ENCODE assay signal across 8 cellular contexts in the genomic region with DNA sequence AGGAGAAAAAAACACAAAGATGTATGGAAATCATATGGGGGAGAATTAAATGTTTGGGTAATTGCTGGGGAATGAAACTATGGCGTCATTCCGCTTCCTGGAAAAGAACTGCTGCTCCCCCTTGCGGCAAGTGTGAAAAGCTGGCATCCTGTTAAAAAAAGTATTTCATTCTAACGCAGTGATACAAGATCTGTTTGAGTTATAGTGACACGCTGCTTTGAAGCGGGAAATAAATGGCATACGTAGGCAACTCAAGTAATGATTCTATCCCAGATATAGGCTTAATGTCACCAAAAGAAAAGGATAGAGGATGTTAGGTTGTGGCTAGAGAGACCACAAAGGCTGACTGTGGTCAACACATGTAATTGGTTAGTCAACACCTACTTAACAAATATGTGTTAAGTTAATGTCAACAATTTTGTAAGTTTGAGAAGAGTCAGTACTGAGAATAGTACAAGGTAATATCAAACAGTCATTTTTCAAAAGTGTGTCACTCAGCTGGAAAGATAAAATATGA.
DNase-seq lines count a peak whose midpoint lies in the region; ATAC-seq and TF ChIP-seq lines count a peak whose summit lies in the region.

No MANE protein-coding gene starts in this region.

- peak in 5 of 7 experiments; percentile 17 to 59 (median 31) for DNase-seq in CD8-positive, alpha-beta T cell
- peak; percentile 52 for DNase-seq in MM.1S
- DNase-seq in T-helper 22 cell (ENCODE audit: low read depth), result peak; percentile 8
- peak in 1 of 2 donors; percentile 9 for DNase-seq in central memory CD8-positive, alpha-beta T cell (ENCODE audit: low spot score in 2 of 2)
- DNase-seq in left kidney (ENCODE audit: low read depth, low spot score), result peak; percentile 88
- peak; percentile 10 to 16 for DNase-seq in stimulated activated CD4-positive, alpha-beta T cell treated with anti-CD3 and anti-CD28 coated beads, Interleukin-4, amount 100 ng/mL, for 4 hours
- DNase-seq in middle frontal gyrus (ENCODE audit: extremely low spot score, low spot score), result no peak

- POLR2A ChIA-PET in CD8-positive, alpha-beta T cell (lab: Charles Lee), result interaction anchor here (1.1 to 1.2 kb wide), 2 partner anchors 9 to 17 kb away, joined by 3 to 5 read pairs; no protein-coding TSS in a partner anchor

- no peaks in the 10 kb centered on the region for H4K20me1 ChIP-seq in MM.1S (ENCODE audit: insufficient read depth, low read length)

- no peaks in the 10 kb centered on the region for H3K9me3 ChIP-seq in CD8-positive, alpha-beta T cell (ENCODE audit: low read length)
- no peaks in the 10 kb centered on the region for H3K9me3 ChIP-seq in MM.1S (replicated peaks; ENCODE audit: insufficient read depth, low read length)

- no peak overlapping the region for H3K9ac ChIP-seq in MM.1S (ENCODE audit: low read length)

- H3K36me3 ChIP-seq in CD8-positive, alpha-beta T cell (ENCODE audit: insufficient read depth, low read length), result no peaks in the 10 kb centered on the region
- H3K36me3 ChIP-seq in MM.1S (replicated peaks; ENCODE audit: insufficient read depth, low read length), result no peaks in the 10 kb centered on the region

- H3K79me2 ChIP-seq in MM.1S (ENCODE audit: low read length), result no peaks in the 10 kb centered on the region

- no peak overlapping the region for H3K4me3 ChIP-seq in CD8-positive, alpha-beta T cell (ENCODE audit: low read depth, low read length)
- H3K4me3 ChIP-seq in MM.1S (ENCODE audit: low read length), result no peak overlapping the region

- peaks cover 3% of the 10 kb centered on the region for H3K4me1 ChIP-seq in CD8-positive, alpha-beta T cell (ENCODE audit: insufficient read depth, low read length)
- no peaks in the 10 kb centered on the region for H3K4me1 ChIP-seq in MM.1S (ENCODE audit: low read length)

- ATAC-seq in CD8-positive, alpha-beta T cell, result peak; percentile 46
- ATAC-seq in GM21423 (IDR thresholded peaks at IDR 0.05; ENCODE audit: unreplicated experiment), result peak; percentile 63
- ATAC-seq in central memory CD8-positive, alpha-beta T cell (replicated peaks; ENCODE audit: extremely low read depth, poor library complexity, severe bottlenecking), result peak; percentile 43

- H3K27me3 ChIP-seq in CD8-positive, alpha-beta T cell (ENCODE audit: insufficient read depth, low read length), result no peaks in the 10 kb centered on the region
- H3K27me3 ChIP-seq in MM.1S (replicated peaks; ENCODE audit: insufficient read depth, low read length), result no peaks in the 10 kb centered on the region

- H3K4me1 Mint-ChIP-seq in CD8-positive, alpha-beta T cell (ENCODE audit: low read depth), result peaks cover 6% of the 10 kb centered on the region
- peaks cover 11% of the 10 kb centered on the region for H3K4me1 Mint-ChIP-seq in central memory CD8-positive, alpha-beta T cell

- no peaks in the 10 kb centered on the region for H3K9me3 Mint-ChIP-seq in CD8-positive, alpha-beta T cell
- H3K9me3 Mint-ChIP-seq in central memory CD8-positive, alpha-beta T cell, result no peaks in the 10 kb centered on the region

- H3F3A ChIP-seq in MM.1S (ENCODE audit: insufficient read depth, low read length), result no peaks in the 10 kb centered on the region

- no peak overlapping the region for H3K4me3 Mint-ChIP-seq in CD8-positive, alpha-beta T cell
- peak overlapping the region; percentile 4 for H3K4me3 Mint-ChIP-seq in central memory CD8-positive, alpha-beta T cell

- H3K27me3 Mint-ChIP-seq in CD8-positive, alpha-beta T cell (ENCODE audit: low read depth), result peaks cover 19% of the 10 kb centered on the region
- peaks cover 38% of the 10 kb centered on the region for H3K27me3 Mint-ChIP-seq in central memory CD8-positive, alpha-beta T cell

- no peaks in the 10 kb centered on the region for H3K9me2 ChIP-seq in MM.1S (replicated peaks; ENCODE audit: insufficient read depth, low read length)

- no peak overlapping the region for H2AFZ ChIP-seq in MM.1S (ENCODE audit: low read length)

- CTCF ChIA-PET in CD8-positive, alpha-beta T cell (lab: Charles Lee), result interaction anchor here (0.7 to 3.4 kb wide), 11 partner anchors 9 to 984 kb away, joined by 3 to 38 read pairs (median 4); no protein-coding TSS in a partner anchor

- intact Hi-C loops in CD8-positive, alpha-beta T cell (cut with DNase I, micrococcal nuclease), result loop anchor here in 1 of 2 experiments (2.0 to 10.0 kb wide), 2 partner anchors 428 to 984 kb away; no protein-coding TSS in a partner anchor

- H3K36me3 Mint-ChIP-seq in CD8-positive, alpha-beta T cell, result no peaks in the 10 kb centered on the region
- H3K36me3 Mint-ChIP-seq in central memory CD8-positive, alpha-beta T cell (ENCODE audit: insufficient read depth), result no peaks in the 10 kb centered on the region

- H3K27ac ChIP-seq in CD8-positive, alpha-beta T cell (ENCODE audit: low read depth, low read length), result no peak overlapping the region
- H3K27ac ChIP-seq in MM.1S (ENCODE audit: low read length), result no peak overlapping the region

- no peak overlapping the region for H3K27ac Mint-ChIP-seq in CD8-positive, alpha-beta T cell
- no peak overlapping the region for H3K27ac Mint-ChIP-seq in central memory CD8-positive, alpha-beta T cell (ENCODE audit: low read depth)

- no peak overlapping the region for H3K4me2 ChIP-seq in MM.1S (ENCODE audit: low read depth, low read length)

- TF ChIP-seq CTCF in CD8-positive, alpha-beta T cell (IDR thresholded peaks at IDR 0.05), result peak; percentile 53
- peak; percentile 81 for TF ChIP-seq CTCF in MM.1S (IDR thresholded peaks at IDR 0.05; ENCODE audit: low read length)
